In the genomic region with DNA sequence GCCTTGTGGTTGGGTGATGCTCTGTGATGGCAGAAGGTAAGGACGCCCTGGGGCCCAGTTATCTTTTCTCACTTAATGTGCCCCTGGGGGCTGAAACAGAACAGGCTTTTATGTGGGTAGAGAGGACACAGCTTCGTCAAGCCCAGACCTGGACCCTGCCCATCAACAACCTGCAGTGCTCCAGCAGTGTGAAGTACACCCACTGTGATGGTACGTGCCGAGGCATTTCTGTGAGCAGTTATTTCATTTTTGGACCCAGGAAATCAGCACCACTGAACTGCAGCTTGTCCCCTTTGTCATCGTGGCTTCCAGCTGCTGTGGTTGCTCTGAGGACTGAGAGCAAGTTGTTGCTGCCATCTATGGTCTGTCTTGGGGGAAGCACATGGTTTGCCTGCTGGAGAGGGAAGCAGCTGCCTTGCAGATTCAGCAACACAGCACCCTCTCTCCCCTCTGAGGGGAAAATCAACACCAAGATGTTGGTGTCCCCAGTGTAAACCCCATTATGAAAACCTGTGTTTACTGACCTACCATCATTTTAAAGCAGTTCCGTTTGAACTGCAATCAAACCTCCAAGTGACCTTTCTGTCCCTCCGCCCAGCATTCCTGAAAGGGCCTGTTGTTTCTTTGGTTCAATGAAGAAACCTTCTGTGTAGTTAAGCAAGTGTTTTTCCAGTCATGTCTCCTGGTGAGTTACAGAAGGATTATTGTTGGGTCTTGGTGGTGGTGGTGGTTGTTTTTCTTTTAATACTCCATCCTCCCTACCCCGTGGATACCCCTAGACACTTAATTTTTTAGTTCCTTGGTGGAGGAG, we compare ENCODE assay signal across 8 cellular contexts.
DNase-seq lines count a peak whose midpoint lies in the region; ATAC-seq and TF ChIP-seq lines count a peak whose summit lies in the region.

No MANE protein-coding gene starts in this region.

- WGBS in lung, 2 donors: 52 to 60% methylated on average over 8 of the region's 8 CpGs

- peak; percentile 95 for ATAC-seq in GM19351 (IDR thresholded peaks at IDR 0.05; ENCODE audit: unreplicated experiment)
- ATAC-seq in HG03442 (IDR thresholded peaks at IDR 0.05; ENCODE audit: unreplicated experiment): peak; percentile 94
- peak; percentile 56 for ATAC-seq in lung (ENCODE audit: insufficient read depth, low FRiP score)

- no peak overlapping the region for H3K4me3 ChIP-seq in lung

- no peaks in the 10 kb centered on the region for H3K27me3 ChIP-seq in lung (ENCODE audit: control insufficient read depth, insufficient read depth)

- H3K36me3 ChIP-seq in lung (ENCODE audit: control insufficient read depth in 2 of 2, insufficient read depth in 2 of 2, low read length in 2 of 2): peaks cover 0 to 3% of the 10 kb centered on the region in 2 donors

- H3K9me3 ChIP-seq in lung (ENCODE audit: control insufficient read depth in 2 of 2, insufficient read depth in 1 of 2, low read length in 1 of 2): no peaks in the 10 kb centered on the region

- peak; percentile 54 for DNase-seq in CD1c-positive myeloid dendritic cell (ENCODE audit: extremely low spot score)
- peak; percentile 73 for DNase-seq in NCI-H510A treated with DMSO at 0.1 percent for 48 hours (lab: John Stamatoyannopoulos, UW)
- DNase-seq in activated CD4-positive, alpha-beta T cell treated with anti-CD3 and anti-CD28 coated beads, Interleukin-2, amount 50 U/mL, for 1 hour: peak; percentile 61
- DNase-seq in dedifferentiated amniotic fluid mesenchymal stem cell (ENCODE audit: extremely low spot score): peak; percentile 82
- peak; percentile 51 for DNase-seq in lung (ENCODE audit: low spot score)
- DNase-seq in stimulated activated CD8-positive, alpha-beta memory T cell treated with anti-CD3 and anti-CD28 coated beads, Interleukin-15, amount 100 ng/mL, for 24 hours (ENCODE audit: low read depth): peak; percentile 6

- TF ChIP-seq CTCF in lung (IDR thresholded peaks at IDR 0.05; ENCODE audit: control extremely low read depth, extremely low read depth): peak; percentile 63

- H3K27ac ChIP-seq in lung (ENCODE audit: low read depth in 1 of 2, low read length in 1 of 2): peak overlapping the region in 1 of 2 donors; percentile 55

- peaks cover 7 to 34% of the 10 kb centered on the region in 2 donors for H3K4me1 ChIP-seq in lung (ENCODE audit: control insufficient read depth in 2 of 2, insufficient read depth in 2 of 2, low read length in 2 of 2)

Comparison
In these comparisons a context has a peak if more than half of its experiments do, and no peak if none do; other contexts are left out.
1. DNase-seq: peak in every context shown above with its lines; median percentile 82 in dedifferentiated amniotic fluid mesenchymal stem cell; 73 in NCI-H510A treated with DMSO at 0.1 percent for 48 hours; 61 in activated CD4-positive, alpha-beta T cell treated with anti-CD3 and anti-CD28 coated beads, Interleukin-2, amount 50 U/mL, for 1 hour; 54 in CD1c-positive myeloid dendritic cell; 51 in lung; 6 in stimulated activated CD8-positive, alpha-beta memory T cell treated with anti-CD3 and anti-CD28 coated beads, Interleukin-15, amount 100 ng/mL, for 24 hours.